In the genomic region with DNA sequence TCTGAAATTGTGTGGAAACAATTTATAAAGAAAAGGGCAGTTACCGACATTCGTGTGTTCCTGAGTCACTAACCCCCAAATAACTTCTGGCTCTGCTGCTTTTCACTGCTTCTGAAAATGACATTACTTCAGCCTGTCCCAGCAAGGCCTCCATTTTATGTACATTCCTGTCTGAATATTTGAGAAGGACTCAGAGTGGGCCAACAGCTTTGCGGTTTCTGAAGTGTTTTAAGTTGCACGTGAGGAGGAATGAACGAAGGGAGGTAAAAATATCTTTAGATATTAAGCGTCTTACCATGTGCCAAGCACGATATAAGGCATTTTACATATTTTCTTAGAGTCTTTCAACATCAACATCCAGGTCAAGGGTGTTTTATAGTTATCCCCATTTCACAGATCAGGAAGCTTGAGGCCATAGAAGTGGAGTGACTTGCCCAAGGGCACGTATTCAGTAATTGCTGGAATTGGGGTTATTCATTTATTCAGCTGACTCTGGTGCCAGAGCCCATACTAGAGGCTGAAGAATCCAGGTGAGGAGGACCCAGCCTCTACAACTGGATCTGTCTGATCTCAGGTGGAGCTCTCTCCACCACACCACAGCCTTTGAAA, we compare ENCODE assay signal across 12 cellular contexts. TPM values are rescaled to one million over a fixed set of nuclear protein-coding genes. Genes with fewer than 3 reads are reported as not detected.
DNase-seq lines count a peak whose midpoint lies in the region; ATAC-seq and TF ChIP-seq lines count a peak whose summit lies in the region.
"Had no signal": no experiment of that assay in that cellular context is flagged by ENCODE, and none has a peak within 500 bp of the region (broad histone marks: within the 10 kb centered on the region; RNA-seq: fewer than 3 reads in every experiment).

No MANE protein-coding gene starts in this region.

- CTCF ChIA-PET in A673 (lab: Charles Lee) (no interaction called here), activated B cell treated with CpG ODN at 0.5 μM for 24 hours (lab: Charles Lee) (interaction anchor here (4.7 kb wide), 1 partner anchor 29 kb away, joined by 49 read pairs; no protein-coding TSS in a partner anchor), HEK293T (lab: Yijun Ruan, JAX) (interaction anchor here (2.9 kb wide), 1 partner anchor 29 kb away, joined by 11 read pairs; no protein-coding TSS in a partner anchor)

- no peaks in the 10 kb centered on the region for H3K79me2 ChIP-seq in DND-41 (ENCODE audit: insufficient read depth, low read length)

- H3K4me1 Mint-ChIP-seq in activated B cell treated with CpG ODN at 0.5 μM for 24 hours, result peaks cover 28% of the 10 kb centered on the region

- H3K27me3 ChIP-seq in A673 (replicated peaks; ENCODE audit: insufficient read depth, low read depth, low read length, poor library complexity) (no peaks in the 10 kb centered on the region), DND-41 (ENCODE audit: insufficient read depth, low read length, poor library complexity) (no peaks in the 10 kb centered on the region), lower lobe of right lung (ENCODE audit: low read depth) (no peaks in the 10 kb centered on the region)
- H3K27me3 ChIP-seq: gastroesophageal sphincter had no signal

- H3K36me3 ChIP-seq in A673 (ENCODE audit: insufficient read depth, low read length, poor library complexity, severe bottlenecking) (no peaks in the 10 kb centered on the region), DND-41 (ENCODE audit: insufficient read depth, low read length) (no peaks in the 10 kb centered on the region), lower lobe of right lung (no peaks in the 10 kb centered on the region)
- H3K36me3 ChIP-seq: gastroesophageal sphincter, thoracic aorta had no signal

- DNase-seq in A673 (ENCODE audit: low spot score), result no peak
- DNase-seq in DND-41, result no peak
- no peak for DNase-seq in activated B cell treated with CpG ODN at 0.5 μM for 24 hours
- DNase-seq in lower lobe of right lung, result no peak
- DNase-seq in HuH-7 (ENCODE audit: low spot score), result no peak
- DNase-seq in HEK293T (ENCODE audit: extremely low spot score), result no peak
- DNase-seq in NCI-H526 treated with DMSO at 0.1 percent for 48 hours (lab: John Stamatoyannopoulos, UW), result no peak
- DNase-seq: activated effector memory CD4-positive, alpha-beta T cell treated with Interleukin-2 at 50 U/mL for 16 hours; stimulated activated CD4-positive, alpha-beta T cell treated with anti-CD3 and anti-CD28 coated beads, Interleukin-4, amount 100 ng/mL, for 24 hours had no signal

- ATAC-seq in DND-41 (ENCODE audit: insufficient read depth, low read depth) (no peak), activated B cell treated with CpG ODN at 0.5 μM for 24 hours (ENCODE audit: low read depth) (no peak), lower lobe of right lung (no peak), HG03097 (IDR thresholded peaks at IDR 0.05; ENCODE audit: low FRiP score, unreplicated experiment) (no peak)
- ATAC-seq: gastroesophageal sphincter had no signal

- POLR2A ChIA-PET in A673 (lab: Charles Lee; ENCODE audit: low non-redundant PET) (interaction anchor here (0.5 kb wide), 1 partner anchor 585 kb away, joined by 3 read pairs; no protein-coding TSS in a partner anchor), activated B cell treated with CpG ODN at 0.5 μM for 24 hours (lab: Charles Lee) (no interaction called here), HEK293T (lab: Yijun Ruan, JAX) (interaction anchor here (0.8 to 4.2 kb wide), 4 partner anchors 8 to 28 kb away, joined by 3 to 60 read pairs (median 3); no protein-coding TSS in a partner anchor)

- TF ChIP-seq CTCF in A673 (conservative IDR thresholded peaks at IDR 0.05; ENCODE audit: low read depth, low read length), result no peak
- TF ChIP-seq CTCF in DND-41 (IDR thresholded peaks at IDR 0.05; ENCODE audit: borderline replicate concordance, extremely low read depth, low read length, poor library complexity, severe bottlenecking), result no peak
- TF ChIP-seq CTCF in activated B cell treated with CpG ODN at 0.5 μM for 24 hours (IDR thresholded peaks at IDR 0.05), result no peak
- no peak for TF ChIP-seq CTCF in lower lobe of right lung (IDR thresholded peaks at IDR 0.05)

- peak overlapping the region; percentile 94; the same call in 1 of the 2 replicates for H3K4me2 ChIP-seq in DND-41 (ENCODE audit: insufficient read depth, low read length)

- H3K9me3 Mint-ChIP-seq in activated B cell treated with CpG ODN at 0.5 μM for 24 hours, result no peaks in the 10 kb centered on the region

- H2AFZ ChIP-seq in DND-41 (ENCODE audit: low read depth, low read length), result no peak overlapping the region; the same call in 1 of the 2 replicates

- H3K9ac ChIP-seq in DND-41 (ENCODE audit: low read depth, low read length), result no peak overlapping the region

- H3K27ac ChIP-seq in A673 (ENCODE audit: low read depth, low read length, poor library complexity, severe bottlenecking), result no peak overlapping the region
- H3K27ac ChIP-seq in DND-41 (ENCODE audit: low read length), result no peak overlapping the region
- peak overlapping the region; percentile 82 for H3K27ac ChIP-seq in lower lobe of right lung

- H3K4me1 ChIP-seq in A673 (ENCODE audit: insufficient read depth, low read length, poor library complexity, severe bottlenecking), result peaks cover 8% of the 10 kb centered on the region
- peaks cover 31% of the 10 kb centered on the region for H3K4me1 ChIP-seq in DND-41 (ENCODE audit: insufficient read depth, low read length)
- peaks cover 23% of the 10 kb centered on the region for H3K4me1 ChIP-seq in lower lobe of right lung

- peaks cover 14% of the 10 kb centered on the region for H3K36me3 Mint-ChIP-seq in activated B cell treated with CpG ODN at 0.5 μM for 24 hours (ENCODE audit: low read depth)

- peak overlapping the region; percentile 95 for H3K4me3 Mint-ChIP-seq in activated B cell treated with CpG ODN at 0.5 μM for 24 hours

- intact Hi-C loops in A673 (cut with micrococcal nuclease; ENCODE audit: unreplicated experiment), result no loop called here
- intact Hi-C loops in activated B cell treated with CpG ODN at 0.5 μM for 24 hours (cut with micrococcal nuclease), result loop anchor here (5.0 to 10.0 kb wide), 2 partner anchors 342 to 840 kb away; a partner anchor contains a TSS
- intact Hi-C loops in lower lobe of right lung (cut with DNase I), result no loop called here

- no peaks in the 10 kb centered on the region for H3K9me3 ChIP-seq in A673 (ENCODE audit: low read depth, low read length, poor library complexity, severe bottlenecking)
- H3K9me3 ChIP-seq in DND-41 (ENCODE audit: insufficient read depth, low read length, severe bottlenecking), result no peaks in the 10 kb centered on the region
- no peaks in the 10 kb centered on the region for H3K9me3 ChIP-seq in lower lobe of right lung
- H3K9me3 ChIP-seq: gastroesophageal sphincter, thoracic aorta had no signal

- H3K27ac Mint-ChIP-seq in activated B cell treated with CpG ODN at 0.5 μM for 24 hours, result no peak overlapping the region

- H3K27me3 Mint-ChIP-seq in activated B cell treated with CpG ODN at 0.5 μM for 24 hours, result peaks cover 10% of the 10 kb centered on the region

- H4K20me1 ChIP-seq in DND-41 (ENCODE audit: insufficient read depth, low read length), result no peaks in the 10 kb centered on the region

- peak overlapping the region; percentile 74 for H3K4me3 ChIP-seq in A673 (ENCODE audit: low read depth, low read length, poor library complexity, severe bottlenecking)
- peak overlapping the region in 1 of 2 experiments; percentile 94; a peak in 1 of 4 replicates for H3K4me3 ChIP-seq in DND-41 (ENCODE audit: low read depth in 1 of 2, low read length in 2 of 2)
- H3K4me3 ChIP-seq in lower lobe of right lung, result peak overlapping the region; percentile 90

- no TSS peak for BruUV-seq in A673 (replicated peaks; lab: Mats Ljungman, UMichigan)

TF ChIP-seq in HEK293T, 16 proteins besides CTCF, POLR2A, EP300 and RAD21:
- TF ChIP-seq HDGF (IDR thresholded peaks at IDR 0.05; ENCODE audit: borderline replicate concordance) (no peak), FOXM1 (IDR thresholded peaks at IDR 0.05; ENCODE audit: borderline replicate concordance) (no peak), CTBP1 (IDR thresholded peaks at IDR 0.05; ENCODE audit: borderline replicate concordance) (no peak), ARNT (IDR thresholded peaks at IDR 0.05) (no peak), ZNF384 (IDR thresholded peaks at IDR 0.05) (no peak), BHLHE40 (IDR thresholded peaks at IDR 0.05; ENCODE audit: borderline replicate concordance) (no peak), FOXA1 (IDR thresholded peaks at IDR 0.05) (no peak), SUZ12 (IDR thresholded peaks at IDR 0.05) (no peak)

RNA-seq across cellular contexts. Expression of a gene that starts 30.8 kb away (rescaled TPM):
- total RNA-seq in A673 (2021) (0.94 and 1.2 TPM in 2 replicates), activated B cell treated with CpG ODN at 0.5 μM for 24 hours (0.16 and 0.37 TPM in 2 replicates), lower lobe of right lung (9.2 TPM)
